ENCODE assay signal across 8 cellular contexts in genomic region chr11:65421204-65422103, GRCh38. TPM values are rescaled to one million over a fixed set of nuclear protein-coding genes. Genes with fewer than 3 reads are reported as not detected.
DNase-seq lines count a peak whose midpoint lies in the region; ATAC-seq and TF ChIP-seq lines count a peak whose summit lies in the region.

No MANE protein-coding gene starts in this region.

- H3K4me3 ChIP-seq in heart left ventricle, result peak overlapping the region; percentile 33 to 96 (median 91)

- CTCF ChIA-PET in T-cell (lab: Charles Lee), result interaction anchor here in 1 of 2 donors (0.7 to 3.6 kb wide), 5 partner anchors 11 to 87 kb away, joined by 3 to 30 read pairs (median 6); partner anchors contain the start of gene MALAT1

- peak overlapping the region; percentile 100 for H3K27ac ChIP-seq in adipose tissue (ENCODE audit: low read depth, low read length)
- peak overlapping the region; percentile 98 to 100 (median 100) for H3K27ac ChIP-seq in heart left ventricle

- peaks cover 4 to 37% (median 21%) of the 10 kb centered on the region in 9 donors for H3K36me3 ChIP-seq in heart left ventricle

- DNase-seq in GM04503 (ENCODE audit: low read depth) (peak; percentile 99), NCI-H128 (lab: John Stamatoyannopoulos, UW; ENCODE audit: unreplicated experiment) (peak; percentile 74), T-cell (peak; percentile 57 to 94 (median 86)), heart left ventricle (peak; percentile 90 to 98 (median 93)), posterior cingulate gyrus (peak; percentile 66 to 97 (median 84)), type B pancreatic cell (ENCODE audit: extremely low spot score, unreplicated experiment) (no peak)

- intact Hi-C loops in heart left ventricle (cut with DNase I), result loop anchor here in 7 of 10 donors (1.0 to 5.0 kb wide), 5 partner anchors 55 to 151 kb away; partner anchors contain the start of genes MALAT1 (in 3 of the 7), FAM89B (in 1 of the 7) and ZNRD2 (in 1 of the 7)
- intact Hi-C loops in posterior cingulate gyrus (cut with DNase I), result loop anchor here (1.0 to 2.0 kb wide), 2 partner anchors 55 to 76 kb away; no protein-coding TSS in a partner anchor

- H3K4me1 Mint-ChIP-seq in T-cell (peaks cover 47 to 89% (median 51%) of the 10 kb centered on the region in 3 donors), type B pancreatic cell (ENCODE audit: unreplicated experiment) (peaks cover 74% of the 10 kb centered on the region)

- 0 to 2% (median 1%) methylated on average over 26 of the region's 26 CpGs for WGBS in adipose tissue, 3 donors
- WGBS in heart left ventricle, 4 donors, result 2 to 6% (median 2%) methylated on average over 21 to 26 of the region's 26 CpGs

- no peaks in the 10 kb centered on the region for H3K9me3 ChIP-seq in heart left ventricle

- H3K27me3 ChIP-seq in heart left ventricle, result no peaks in the 10 kb centered on the region

- H3K36me3 Mint-ChIP-seq in T-cell, result peaks cover 38% of the 10 kb centered on the region
- H3K36me3 Mint-ChIP-seq in type B pancreatic cell, result peaks cover 25% of the 10 kb centered on the region

- H3K27me3 Mint-ChIP-seq in T-cell (no peaks in the 10 kb centered on the region), type B pancreatic cell (peaks cover 26% of the 10 kb centered on the region)

- POLR2A ChIA-PET in T-cell (lab: Charles Lee), result interaction anchor here (0.5 to 12.1 kb wide), 7 partner anchors 9 to 87 kb away, joined by 3 to 306 read pairs (median 13); partner anchors contain the start of gene MALAT1 (in 2 of the 2)

- H3K27ac Mint-ChIP-seq in T-cell (peak overlapping the region; percentile 98 to 99), type B pancreatic cell (peak overlapping the region; percentile 99)

- H3K4me3 Mint-ChIP-seq in T-cell (peak overlapping the region; percentile 91 to 100 (median 98)), type B pancreatic cell (peak overlapping the region; percentile 88)

- no peaks in the 10 kb centered on the region for H3K9me3 Mint-ChIP-seq in T-cell
- no peaks in the 10 kb centered on the region for H3K9me3 Mint-ChIP-seq in type B pancreatic cell

- TF ChIP-seq CTCF in heart left ventricle (IDR thresholded peaks at IDR 0.05) (no peak), type B pancreatic cell (conservative IDR thresholded peaks at IDR 0.05) (no peak)

- peak; percentile 40 to 58 (median 46) for ATAC-seq in T-cell (replicated peaks in 1 of 4)
- peak; percentile 39 to 61 (median 48) for ATAC-seq in heart left ventricle
- no peak for ATAC-seq in HG03025 (IDR thresholded peaks at IDR 0.05; ENCODE audit: low FRiP score, unreplicated experiment)

- peak in 1 of 2 donors; percentile 64 for TF ChIP-seq POLR2A in heart left ventricle (IDR thresholded peaks at IDR 0.05)

- H3K4me1 ChIP-seq in heart left ventricle, result peaks cover 11 to 56% (median 44%) of the 10 kb centered on the region in 12 donors

RNA-seq across cellular contexts. Expression of gene NEAT1, which starts 1.1 kb away (rescaled TPM):
- total RNA-seq in T-cell, result 1,000 to 10,000 TPM in 1 of 5 donors, 100 to 1,000 TPM in 4; 368 to 1,017 (median 906) TPM
- 1,000 to 10,000 TPM in 1 of 3 donors, 100 to 1,000 TPM in 2; 598 to 1,041 (median 691) TPM for polyA plus RNA-seq in adipose tissue
- total RNA-seq in heart left ventricle, result 100 to 1,000 TPM in 7 of 9 donors, 10 to 100 TPM in 2; 17.0 to 760 (median 507) TPM
- 100 to 1,000 TPM; 104 to 532 TPM for polyA plus RNA-seq in heart left ventricle
- total RNA-seq in type B pancreatic cell (ENCODE audit: low replicate concordance), result 229 and 395 TPM in 2 replicates

RNA-seq across cellular contexts. Expression of gene FRMD8, which starts 35.0 kb away (rescaled TPM):
- 10 to 100 TPM; 35.6 to 79.1 (median 77.8) TPM for total RNA-seq in T-cell
- 10 to 100 TPM; 16.5 to 30.6 (median 17.3) TPM for polyA plus RNA-seq in adipose tissue
- 10 to 100 TPM in 7 of 9 donors, 1 to 10 TPM in 2; 6.1 to 24.1 (median 11.3) TPM for total RNA-seq in heart left ventricle
- polyA plus RNA-seq in heart left ventricle, result 10 to 100 TPM in 1 of 2 donors, 1 to 10 TPM in 1; 8.0 to 16.3 TPM
- total RNA-seq in type B pancreatic cell (ENCODE audit: low replicate concordance), result 35.0 and 41.8 TPM in 2 replicates

RNA-seq across cellular contexts. Expression of gene SLC25A45, which starts 39.0 kb away (rescaled TPM):
- total RNA-seq in T-cell (10 to 100 TPM; 18.7 to 72.2 (median 22.6) TPM), heart left ventricle (10 to 100 TPM in 1 of 9 donors, 1 to 10 TPM in 8; 3.8 to 11.6 (median 6.6) TPM), type B pancreatic cell (ENCODE audit: low replicate concordance) (1.9 and 5.6 TPM in 2 replicates)
- polyA plus RNA-seq in adipose tissue (10 to 100 TPM in 1 of 3 donors, 1 to 10 TPM in 2; 7.2 to 18.5 (median 8.2) TPM), heart left ventricle (1 to 10 TPM; 3.8 to 6.6 TPM)
